20 cellular contexts compared by ENCODE assay signal in the genomic region with DNA sequence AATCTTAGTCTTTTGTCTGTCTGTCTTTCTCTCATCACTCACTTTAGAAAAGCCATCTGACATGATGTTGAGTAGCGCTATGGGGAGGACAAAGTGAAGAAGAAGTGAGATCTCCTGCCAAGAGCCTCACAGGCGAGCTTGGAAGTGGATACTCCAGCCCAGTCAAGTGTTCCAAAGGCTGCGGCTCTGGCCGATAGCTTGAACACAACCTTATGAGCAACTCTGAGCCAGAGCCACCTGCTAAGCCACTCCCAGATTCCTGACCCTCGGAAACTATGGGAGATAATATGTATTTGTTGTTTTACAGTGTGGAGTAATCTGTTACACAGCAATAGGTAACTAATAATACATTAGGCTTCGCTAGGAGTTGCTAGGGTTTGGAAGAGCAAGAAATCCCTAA.
"Had no signal": no experiment of that assay in that cellular context is flagged by ENCODE, and none has a peak within 500 bp of the region (broad histone marks: within the 10 kb centered on the region; RNA-seq: fewer than 3 reads in every experiment).

No MANE protein-coding gene starts in this region.

- H3K4me1 Mint-ChIP-seq: stimulated activated naive B cell treated with anti-CD40 and anti-IgM and Interleukin-4, amounts not matched to agents 10 μg/mL and 1 μg/mL and 100 μg/mL, for 72 hours had no signal

- DNase-seq: activated CD4-positive, alpha-beta T cell treated with anti-CD3 and anti-CD28 coated beads, Interleukin-2, amount 50 U/mL, for 4 hours; activated CD4-positive, CD25-positive, alpha-beta regulatory T cell treated with anti-CD3 and anti-CD28 coated beads, Interleukin-2, amount 50 U/mL, for 72 hours; activated effector memory CD4-positive, alpha-beta T cell treated with anti-CD3 and anti-CD28 coated beads, Interleukin-2, amount 50 U/mL, for 16 hours; activated T-cell treated with anti-CD3 and anti-CD28 coated beads, Interleukin-2, amount 50 U/mL, for 72 hours; adrenal gland; cerebellar nuclear complex; cortex of kidney; erythroblast; foreskin melanocyte; left ventricle myocardium inferior; mesenchymal stem cell; mucosa of descending colon; naive thymus-derived CD4-positive, alpha-beta T cell; psoas muscle; stimulated activated naive B cell treated with anti-CD40 and anti-IgM and Interleukin-4, amounts not matched to agents 10 μg/mL and 1 μg/mL and 100 μg/mL, for 72 hours; T-helper 17 cell had no signal

- H3K4me1 ChIP-seq: breast epithelium had no signal

- H3K9me3 Mint-ChIP-seq: activated naive CD4-positive, alpha-beta T cell treated with anti-CD3 and anti-CD28 coated beads, Interleukin-2, amount 50 U/mL, for 24 hours; activated T-cell treated with anti-CD3 and anti-CD28 coated beads, Interleukin-2, amount 50 U/mL, for 72 hours; stimulated activated naive B cell treated with anti-CD40 and anti-IgM and Interleukin-4, amounts not matched to agents 10 μg/mL and 1 μg/mL and 100 μg/mL, for 72 hours had no signal

- H3K4me3 ChIP-seq: adrenal gland, breast epithelium, left ventricle myocardium inferior, mucosa of descending colon, psoas muscle, tibial nerve had no signal

- H3K4me3 Mint-ChIP-seq: activated naive CD4-positive, alpha-beta T cell treated with anti-CD3 and anti-CD28 coated beads, Interleukin-2, amount 50 U/mL, for 24 hours; naive thymus-derived CD4-positive, alpha-beta T cell; stimulated activated naive B cell treated with anti-CD40 and anti-IgM and Interleukin-4, amounts not matched to agents 10 μg/mL and 1 μg/mL and 100 μg/mL, for 72 hours; T-helper 17 cell had no signal

- H3K36me3 ChIP-seq: adrenal gland, breast epithelium, left ventricle myocardium inferior, tibial nerve had no signal

- H3K9me3 ChIP-seq: adrenal gland, breast epithelium, left ventricle myocardium inferior, mucosa of descending colon, psoas muscle, tibial nerve had no signal

- H3K27me3 ChIP-seq: adrenal gland, breast epithelium, tibial nerve had no signal

- H3K27me3 Mint-ChIP-seq: activated naive CD4-positive, alpha-beta T cell treated with anti-CD3 and anti-CD28 coated beads, Interleukin-2, amount 50 U/mL, for 24 hours; T-helper 17 cell had no signal

- H3K27ac ChIP-seq: adrenal gland, breast epithelium, left ventricle myocardium inferior, psoas muscle, tibial nerve, VCaP had no signal

- H3K36me3 Mint-ChIP-seq: activated naive CD4-positive, alpha-beta T cell treated with anti-CD3 and anti-CD28 coated beads, Interleukin-2, amount 50 U/mL, for 24 hours; stimulated activated naive B cell treated with anti-CD40 and anti-IgM and Interleukin-4, amounts not matched to agents 10 μg/mL and 1 μg/mL and 100 μg/mL, for 72 hours had no signal

- H3K27ac Mint-ChIP-seq: activated naive CD4-positive, alpha-beta T cell treated with anti-CD3 and anti-CD28 coated beads, Interleukin-2, amount 50 U/mL, for 24 hours; activated T-cell treated with anti-CD3 and anti-CD28 coated beads, Interleukin-2, amount 50 U/mL, for 72 hours; naive thymus-derived CD4-positive, alpha-beta T cell; stimulated activated naive B cell treated with anti-CD40 and anti-IgM and Interleukin-4, amounts not matched to agents 10 μg/mL and 1 μg/mL and 100 μg/mL, for 72 hours had no signal
